8 cellular contexts compared by ENCODE assay signal in the genomic region with DNA sequence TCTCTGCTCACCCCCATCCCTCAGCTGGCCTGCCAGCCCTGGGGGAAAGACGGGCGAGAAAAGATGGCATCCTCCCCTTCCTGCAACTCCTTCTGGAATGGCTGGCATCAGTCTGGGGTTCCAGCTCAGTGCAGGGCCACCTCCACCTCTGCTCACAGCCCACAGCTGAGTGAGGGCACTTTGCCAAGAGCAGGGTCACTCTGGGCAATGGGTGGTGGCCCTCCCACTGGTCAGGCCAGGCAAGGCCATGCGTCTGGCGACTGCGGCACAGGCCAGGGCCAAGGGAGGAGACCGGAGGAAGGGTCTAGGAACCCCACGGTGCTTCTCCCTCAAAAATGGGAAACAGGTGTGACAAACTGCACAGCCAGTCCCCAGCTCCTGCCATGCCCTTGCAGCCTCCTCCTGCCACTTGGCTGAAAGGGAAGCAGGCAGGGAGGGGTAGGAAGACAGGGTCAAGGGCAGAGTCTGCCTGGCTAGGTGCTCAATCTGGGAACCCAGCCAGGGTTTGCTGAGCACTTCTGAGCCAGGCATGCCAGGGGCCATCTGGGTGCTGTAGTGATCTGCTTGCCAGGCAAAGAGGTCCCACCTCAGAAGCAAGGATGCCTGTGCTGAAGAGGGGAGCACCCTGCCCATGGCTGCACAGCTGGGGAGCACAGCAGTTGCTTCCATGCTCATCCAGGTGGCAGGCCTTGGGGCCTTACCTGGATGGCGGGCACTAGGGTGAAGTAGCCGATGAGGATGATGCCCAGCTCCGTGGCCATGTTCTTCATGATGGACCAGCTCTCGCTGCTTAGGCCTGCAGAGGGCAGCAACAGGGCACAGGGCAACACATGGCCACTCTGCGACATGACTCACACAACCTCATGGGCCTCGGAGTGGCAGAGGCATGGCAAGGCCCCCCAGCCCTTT. TPM values are rescaled to one million over a fixed set of nuclear protein-coding genes. Genes with fewer than 3 reads are reported as not detected.
A peak's percentile ranks its signal among the peaks of the same experiment; 100 is the strongest.
DNase-seq lines count a peak whose midpoint lies in the region; ATAC-seq, FAIRE-seq and TF ChIP-seq lines count a peak whose summit lies in the region.

No MANE protein-coding gene starts in this region.

- H3K36me3 ChIP-seq in CD4-positive, CD25-positive, alpha-beta regulatory T cell (ENCODE audit: control insufficient read depth, insufficient read depth, low read length), result peaks cover 36% of the 10 kb centered on the region
- peaks cover 12% of the 10 kb centered on the region for H3K36me3 ChIP-seq in cardiac muscle cell
- H3K36me3 ChIP-seq in skeletal muscle satellite cell (ENCODE audit: insufficient read depth, low read length), result peaks cover 40% of the 10 kb centered on the region

- peak overlapping the region; percentile 98 to 100 (median 99) for H3K27ac Mint-ChIP-seq in CD4-positive, CD25-positive, alpha-beta regulatory T cell
- H3K27ac Mint-ChIP-seq in type B pancreatic cell, result no peak overlapping the region

- H3K4me2 ChIP-seq in skeletal muscle satellite cell (ENCODE audit: low read length), result no peak overlapping the region

- no peak for TF ChIP-seq POLR2A in lower leg skin (IDR thresholded peaks at IDR 0.05)

- peaks cover 0 to 2% (median 0%) of the 10 kb centered on the region in 7 donors for H3K9me3 Mint-ChIP-seq in CD4-positive, CD25-positive, alpha-beta regulatory T cell
- no peaks in the 10 kb centered on the region for H3K9me3 Mint-ChIP-seq in type B pancreatic cell

- H3K4me1 Mint-ChIP-seq in CD4-positive, CD25-positive, alpha-beta regulatory T cell, result peaks cover 4 to 17% (median 9%) of the 10 kb centered on the region in 4 donors
- H3K4me1 Mint-ChIP-seq in type B pancreatic cell (ENCODE audit: unreplicated experiment), result peaks cover 7% of the 10 kb centered on the region

- intact Hi-C loops in lower leg skin (cut with DNase I; ENCODE audit: low total_unique reads), result loop anchor here (2.0 to 10.0 kb wide), 2 partner anchors 55 to 373 kb away; no protein-coding TSS in a partner anchor

- H3K27me3 Mint-ChIP-seq in CD4-positive, CD25-positive, alpha-beta regulatory T cell, result no peaks in the 10 kb centered on the region
- H3K27me3 Mint-ChIP-seq in type B pancreatic cell, result no peaks in the 10 kb centered on the region

- 58 to 61% methylated on average over 8 to 9 of the region's 13 CpGs for WGBS in lower leg skin, 2 donors

- DNase-seq in CD4-positive, CD25-positive, alpha-beta regulatory T cell, result peak in 1 of 3 donors; percentile 17
- peak; percentile 28 for DNase-seq in HTR-8/SVneo (ENCODE audit: insufficient read length, low spot score)
- DNase-seq in activated T-cell treated with anti-CD3 and anti-CD28 coated beads, Interleukin-2, amount 50 U/mL, for 1 hour, result peak; percentile 32
- DNase-seq in cardiac muscle cell (ENCODE audit: low read depth in 1 of 2, low spot score in 1 of 2), result peak in 1 of 2 donors; percentile 25
- no peak for DNase-seq in lower leg skin (ENCODE audit: low spot score in 2 of 2)
- no peak for DNase-seq in type B pancreatic cell (ENCODE audit: extremely low spot score, unreplicated experiment)
- no peak for DNase-seq in COLO668 (lab: John Stamatoyannopoulos, UW; ENCODE audit: unreplicated experiment)

- TF ChIP-seq CTCF in cardiac muscle cell (IDR thresholded peaks at IDR 0.05; ENCODE audit: low read depth, low read length) (peak; percentile 26), lower leg skin (IDR thresholded peaks at IDR 0.05) (no peak), type B pancreatic cell (conservative IDR thresholded peaks at IDR 0.05) (no peak)

- peak overlapping the region; percentile 68 for H3K9ac ChIP-seq in skeletal muscle satellite cell (ENCODE audit: low read depth, low read length)

- FAIRE-seq in HTR-8/SVneo (lab: Jason Lieb, UNC), result no peak

- no peak for ATAC-seq in CD4-positive, CD25-positive, alpha-beta regulatory T cell (ENCODE audit: low read depth in 2 of 2)

- peak overlapping the region in 1 of 4 donors; percentile 78 for H3K4me3 Mint-ChIP-seq in CD4-positive, CD25-positive, alpha-beta regulatory T cell
- H3K4me3 Mint-ChIP-seq in type B pancreatic cell, result no peak overlapping the region

- H3K27ac ChIP-seq in CD4-positive, CD25-positive, alpha-beta regulatory T cell (ENCODE audit: insufficient read depth, low read length, poor library complexity, severe bottlenecking), result peak overlapping the region; percentile 80
- peak overlapping the region; percentile 31 for H3K27ac ChIP-seq in cardiac muscle cell

- H3K4me1 ChIP-seq in CD4-positive, CD25-positive, alpha-beta regulatory T cell (ENCODE audit: control insufficient read depth, insufficient read depth, low read length, poor library complexity, severe bottlenecking), result peaks cover 12% of the 10 kb centered on the region
- no peaks in the 10 kb centered on the region for H3K4me1 ChIP-seq in cardiac muscle cell (ENCODE audit: low read depth)
- peaks cover 7% of the 10 kb centered on the region for H3K4me1 ChIP-seq in skeletal muscle satellite cell (ENCODE audit: control insufficient read depth, insufficient read depth, low read length)

- H3K4me3 ChIP-seq in CD4-positive, CD25-positive, alpha-beta regulatory T cell (ENCODE audit: low read depth, low read length), result no peak overlapping the region
- H3K4me3 ChIP-seq in cardiac muscle cell, result no peak overlapping the region
- H3K4me3 ChIP-seq in skeletal muscle satellite cell (ENCODE audit: low read length), result no peak overlapping the region
- H3K4me3 ChIP-seq in lower leg skin (ENCODE audit: low read depth, poor library complexity, severe bottlenecking), result no peak overlapping the region

- H3K9me3 ChIP-seq in CD4-positive, CD25-positive, alpha-beta regulatory T cell (ENCODE audit: control insufficient read depth in 2 of 2, low read length in 2 of 2), result no peaks in the 10 kb centered on the region
- H3K9me3 ChIP-seq in cardiac muscle cell (ENCODE audit: low read depth) (no peaks in the 10 kb centered on the region), skeletal muscle satellite cell (replicated peaks; ENCODE audit: low read length) (no peaks in the 10 kb centered on the region)

- no peaks in the 10 kb centered on the region for H3K27me3 ChIP-seq in CD4-positive, CD25-positive, alpha-beta regulatory T cell (ENCODE audit: control insufficient read depth, insufficient read depth, low read length)
- H3K27me3 ChIP-seq in cardiac muscle cell (no peaks in the 10 kb centered on the region), skeletal muscle satellite cell (ENCODE audit: control insufficient read depth, insufficient read depth, low read length) (no peaks in the 10 kb centered on the region)

- peaks cover 15% of the 10 kb centered on the region for H3K36me3 Mint-ChIP-seq in CD4-positive, CD25-positive, alpha-beta regulatory T cell
- H3K36me3 Mint-ChIP-seq in type B pancreatic cell, result peaks cover 14% of the 10 kb centered on the region

RNA-seq across cellular contexts. Expression of a gene that starts 41.2 kb away (rescaled TPM):
- 54.2 TPM for total RNA-seq in CD4-positive, CD25-positive, alpha-beta regulatory T cell
- polyA plus RNA-seq in CD4-positive, CD25-positive, alpha-beta regulatory T cell, result 1 to 10 TPM; 1.0 to 4.3 (median 2.2) TPM
- 10.7 and 18.7 TPM in 2 replicates for total RNA-seq in cardiac muscle cell
- 17.1 and 17.4 TPM in 2 replicates for polyA plus RNA-seq in cardiac muscle cell
- 40.0 and 50.7 TPM in 2 replicates for total RNA-seq in skeletal muscle satellite cell (2012; rRNA removed)
- total RNA-seq in lower leg skin, result 10 to 100 TPM; 34.3 to 49.6 (median 37.8) TPM
- total RNA-seq in type B pancreatic cell (ENCODE audit: low replicate concordance), result 52.5 and 54.1 TPM in 2 replicates

RNA-seq across cellular contexts. Expression of a gene that starts 53.7 kb away (rescaled TPM):
- 92.4 TPM for total RNA-seq in CD4-positive, CD25-positive, alpha-beta regulatory T cell
- 10 to 100 TPM; 43.2 to 47.9 (median 45.8) TPM for polyA plus RNA-seq in CD4-positive, CD25-positive, alpha-beta regulatory T cell
- total RNA-seq in cardiac muscle cell (124 and 140 TPM in 2 replicates), lower leg skin (100 to 1,000 TPM; 100 to 188 (median 123) TPM), type B pancreatic cell (ENCODE audit: low replicate concordance) (77.5 and 106 TPM in 2 replicates)
- polyA plus RNA-seq in cardiac muscle cell, result 87.6 and 104 TPM in 2 replicates
- 60.1 and 63.9 TPM in 2 replicates for total RNA-seq in skeletal muscle satellite cell (2012; rRNA removed)

Comparison
In these comparisons a context has a peak if more than half of its experiments do, and no peak if none do; other contexts are left out.
1. DNase-seq: peak in HTR-8/SVneo (single experiment) and activated T-cell treated with anti-CD3 and anti-CD28 coated beads, Interleukin-2, amount 50 U/mL, for 1 hour (single experiment); none in lower leg skin (0 of 2), type B pancreatic cell (single experiment) and COLO668 (single experiment).